21 cellular contexts compared by ENCODE assay signal in the genomic region with DNA sequence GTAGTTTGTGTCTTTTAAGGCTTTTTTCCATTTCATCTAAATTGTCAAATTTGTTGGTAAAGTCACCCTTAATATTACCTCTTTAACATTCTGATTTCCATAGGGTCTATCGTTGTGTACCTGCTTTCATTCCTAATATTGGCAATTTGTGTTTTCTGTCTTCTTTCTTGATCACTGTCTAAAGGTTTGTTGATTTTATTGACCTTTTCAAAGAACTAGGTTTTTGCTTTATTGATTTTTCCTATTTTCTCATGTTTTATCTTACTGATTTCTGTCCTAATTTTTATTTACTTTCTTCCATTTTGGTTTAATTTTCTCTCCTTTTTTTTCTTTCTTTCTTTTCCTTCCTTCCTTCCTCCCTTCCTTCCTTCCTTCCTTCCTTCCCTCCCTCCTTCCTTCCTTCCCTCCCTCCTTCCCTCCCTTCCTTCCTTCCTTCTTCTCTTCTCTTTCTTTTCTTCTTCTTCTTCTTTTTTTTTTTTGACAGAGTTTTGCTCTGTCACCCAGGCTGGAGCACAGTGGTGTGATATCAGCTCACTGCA.
DNase-seq lines count a peak whose midpoint lies in the region; ATAC-seq, FAIRE-seq and TF ChIP-seq lines count a peak whose summit lies in the region.
"Had no signal": no experiment of that assay in that cellular context is flagged by ENCODE, and none has a peak within 500 bp of the region (broad histone marks: within the 10 kb centered on the region; RNA-seq: fewer than 3 reads in every experiment).

No MANE protein-coding gene starts in this region.

- H3K4me1 Mint-ChIP-seq in T-helper 17 cell (no peaks in the 10 kb centered on the region), mesothelial cell of epicardium (no peaks in the 10 kb centered on the region)
- H3K4me1 Mint-ChIP-seq: B cell had no signal

- POLR2A ChIA-PET in HepG2 (lab: Yijun Ruan, JAX) = no interaction called here

- H4K20me1 ChIP-seq in HepG2 (ENCODE audit: insufficient read depth, low read length) = no peaks in the 10 kb centered on the region
- H4K20me1 ChIP-seq: BLaER1 treated with 17β-estradiol and CSF1 and Interleukin-3, amounts not matched to agents 10 nM and 100 nM had no signal

- TF ChIP-seq CTCF in HepG2 (CRISPR knock-in tag; IDR thresholded peaks at IDR 0.05) (no peak), right lobe of liver (IDR thresholded peaks at IDR 0.05) (no peak), mesothelial cell of epicardium (IDR thresholded peaks at IDR 0.05; ENCODE audit: unreplicated experiment) (no peak)

- no peaks in the 10 kb centered on the region for H3K36me3 ChIP-seq in HepG2 (replicated peaks in 1 of 2; ENCODE audit: control insufficient read depth in 1 of 2, insufficient read depth in 2 of 2, low read length in 2 of 2)
- H3K36me3 ChIP-seq in right lobe of liver = no peaks in the 10 kb centered on the region
- H3K36me3 ChIP-seq: BLaER1 treated with 17β-estradiol and CSF1 and Interleukin-3, amounts not matched to agents 10 nM and 100 nM had no signal

- no peaks in the 10 kb centered on the region for H3K79me2 ChIP-seq in HepG2 (ENCODE audit: insufficient read depth, low read length)

- FAIRE-seq in HepG2 (lab: Jason Lieb, UNC) = no peak
- FAIRE-seq: A549, D721Med, G401.6, GM12891, GM19239 had no signal

- no peak overlapping the region for H3K4me3 ChIP-seq in HepG2 (replicated peaks in 1 of 3; ENCODE audit: insufficient read depth in 1 of 3, low read depth in 2 of 3, low read length in 3 of 3)
- no peak overlapping the region for H3K4me3 ChIP-seq in right lobe of liver
- H3K4me3 ChIP-seq: A549; BLaER1 treated with 17β-estradiol and CSF1 and Interleukin-3, amounts not matched to agents 10 nM and 100 nM had no signal

- no peak overlapping the region for H3K9ac ChIP-seq in HepG2 (ENCODE audit: insufficient read depth, low read depth, low read length)
- H3K9ac ChIP-seq: BLaER1 treated with 17β-estradiol and CSF1 and Interleukin-3, amounts not matched to agents 10 nM and 100 nM had no signal

- TF ChIP-seq RAD21 in HepG2 (CRISPR knock-in tag; IDR thresholded peaks at IDR 0.05) = no peak

- WGBS in HepG2 (ENCODE audit: low lambda C conversion rate) = 0% methylated on average over 1 of the region's 1 CpG
- 56% methylated on average over 1 of the region's 1 CpG for WGBS in right lobe of liver (ENCODE audit: insufficient coverage, low coverage, low lambda C conversion rate, missing lambda C conversion rate)

- ATAC-seq in T-helper 17 cell = no peak
- ATAC-seq in HepG2 = no peak
- peak; percentile 28 to 60 (median 34) for ATAC-seq in right lobe of liver
- ATAC-seq: A549; CD8-positive, alpha-beta T cell had no signal

- BruUV-seq in HepG2 (replicated peaks; lab: Mats Ljungman, UMichigan) = no TSS peak

- in situ Hi-C loops in HepG2 (cut with HindIII; ENCODE audit: extremely low pct_ligation_motif_present, low pct_unique_long_range_greater_than_20kb) = no loop called here

- DNase-seq in T-helper 17 cell (no peak), HepG2 (ENCODE audit: low spot score) (no peak), right lobe of liver (no peak), mesothelial cell of epicardium (ENCODE audit: low spot score in 2 of 2, unreplicated experiment in 2 of 2) (no peak), NCI-H2107 treated with DMSO at 0.1 percent for 48 hours (lab: John Stamatoyannopoulos, UW; ENCODE audit: unreplicated experiment) (no peak)
- DNase-seq: AML-193; Caco-2; Calu3; CD4-positive, alpha-beta T cell; DMS79 treated with DMSO at 0.1 percent for 48 hours; GF-D8 had no signal

- CTCF ChIA-PET in HepG2 (lab: Yijun Ruan, JAX; ENCODE audit: low intra/inter-chr PET ratio, low total read pairs) = no interaction called here

- intact Hi-C loops in HepG2 (cut with micrococcal nuclease; ENCODE audit: unreplicated experiment) (no loop called here), right lobe of liver (cut with DNase I) (no loop called here)

- TF ChIP-seq EP300 in HepG2 (IDR thresholded peaks at IDR 0.05; ENCODE audit: low read depth in 2 of 2, low read length in 2 of 2) (no peak), HepG2 (CRISPR knock-in tag; IDR thresholded peaks at IDR 0.05; ENCODE audit: borderline replicate concordance) (no peak)

- H3K27me3 ChIP-seq in HepG2 (ENCODE audit: control insufficient read depth in 1 of 2, insufficient read depth in 2 of 2, low read length in 2 of 2) (peaks cover 2 to 12% of the 10 kb centered on the region in 2 experiments; a peak in 2 of 5 replicates), right lobe of liver (no peaks in the 10 kb centered on the region)
- H3K27me3 ChIP-seq: BLaER1 treated with 17β-estradiol and CSF1 and Interleukin-3, amounts not matched to agents 10 nM and 100 nM had no signal

- H3K36me3 Mint-ChIP-seq in T-helper 17 cell (ENCODE audit: low read depth) (no peaks in the 10 kb centered on the region), mesothelial cell of epicardium (no peaks in the 10 kb centered on the region)
- H3K36me3 Mint-ChIP-seq: CD8-positive, alpha-beta T cell had no signal

- H3K27me3 Mint-ChIP-seq in T-helper 17 cell (peaks cover 21% of the 10 kb centered on the region), mesothelial cell of epicardium (ENCODE audit: low read depth) (peaks cover 31% of the 10 kb centered on the region)

- H3K27ac Mint-ChIP-seq in T-helper 17 cell (no peak overlapping the region), mesothelial cell of epicardium (no peak overlapping the region)
- H3K27ac Mint-ChIP-seq: B cell; CD4-positive, alpha-beta T cell; CD8-positive, alpha-beta T cell had no signal

- H3K27ac ChIP-seq in HepG2 (ENCODE audit: extremely low read length, insufficient read depth, low read length) (no peak overlapping the region), right lobe of liver (peak overlapping the region in 2 of 3 donors; percentile 24 to 46)
- H3K27ac ChIP-seq: 22Rv1; A549; BLaER1 treated with 17β-estradiol and CSF1 and Interleukin-3, amounts not matched to agents 10 nM and 100 nM; C4-2B had no signal

- H3K9me3 ChIP-seq in T-helper 17 cell (ENCODE audit: control insufficient read depth, low read length, poor library complexity, severe bottlenecking) (no peaks in the 10 kb centered on the region), HepG2 (ENCODE audit: low read length) (no peaks in the 10 kb centered on the region), right lobe of liver (no peaks in the 10 kb centered on the region)
- H3K9me3 ChIP-seq: A549 had no signal

- H3K4me2 ChIP-seq in HepG2 (ENCODE audit: low read depth, low read length) = no peak overlapping the region
- H3K4me2 ChIP-seq: A549; BLaER1 treated with 17β-estradiol and CSF1 and Interleukin-3, amounts not matched to agents 10 nM and 100 nM had no signal

- TF ChIP-seq POLR2A in HepG2 (IDR thresholded peaks at IDR 0.05; ENCODE audit: insufficient read depth in 1 of 2, low read depth in 2 of 2, low read length in 2 of 2) (no peak), right lobe of liver (IDR thresholded peaks at IDR 0.05) (no peak)

- H3K4me3 Mint-ChIP-seq in T-helper 17 cell = peak overlapping the region; percentile 37
- H3K4me3 Mint-ChIP-seq in mesothelial cell of epicardium = no peak overlapping the region
- H3K4me3 Mint-ChIP-seq: B cell; CD4-positive, alpha-beta T cell; CD8-positive, alpha-beta T cell had no signal

- H3K9me3 Mint-ChIP-seq in mesothelial cell of epicardium = peaks cover 3% of the 10 kb centered on the region
- H3K9me3 Mint-ChIP-seq: CD4-positive, alpha-beta T cell had no signal

- no peak overlapping the region for H2AFZ ChIP-seq in HepG2 (ENCODE audit: low read length)

- H3K4me1 ChIP-seq in HepG2 (ENCODE audit: insufficient read depth, low read length) (no peaks in the 10 kb centered on the region), right lobe of liver (peaks cover 0 to 11% (median 1%) of the 10 kb centered on the region in 4 donors)
- H3K4me1 ChIP-seq: A549, Caco-2 had no signal

TF ChIP-seq in HepG2, 621 proteins besides CTCF, POLR2A, EP300 and RAD21:
- TF ChIP-seq ATM (IDR thresholded peaks at IDR 0.05; ENCODE audit: borderline replicate concordance) = no peak
- no peak for TF ChIP-seq ZFP36L2 (CRISPR knock-in tag; IDR thresholded peaks at IDR 0.05)
- peak; percentile 52; the same call in 1 of the 2 replicates for TF ChIP-seq KAT2B (IDR thresholded peaks at IDR 0.05; ENCODE audit: borderline replicate concordance, low read depth, low read length)
- TF ChIP-seq SALL1 (CRISPR knock-in tag; IDR thresholded peaks at IDR 0.05) = no peak
- no peak for TF ChIP-seq ZNF777 (CRISPR knock-in tag; IDR thresholded peaks at IDR 0.05)
- no peak for TF ChIP-seq NCOA5 (CRISPR knock-in tag; IDR thresholded peaks at IDR 0.05)
- TF ChIP-seq ARID2 (CRISPR knock-in tag; IDR thresholded peaks at IDR 0.05; ENCODE audit: borderline replicate concordance) = no peak
- no peak for TF ChIP-seq NONO (IDR thresholded peaks at IDR 0.05)
- TF ChIP-seq NONO (CRISPR knock-in tag; conservative IDR thresholded peaks at IDR 0.05) = no peak
- no peak for TF ChIP-seq U2AF2 (IDR thresholded peaks at IDR 0.05; ENCODE audit: low read depth, low read length)
TF ChIP-seq in HepG2: peak in this region for 1.

Comparison
In these comparisons a context has a peak if more than half of its experiments do, and no peak if none do; other contexts are left out.
1. ATAC-seq: peak in right lobe of liver (4 of 4); none in T-helper 17 cell (single experiment) and HepG2 (single experiment).